8 cellular contexts compared by ENCODE assay signal in the genomic region with DNA sequence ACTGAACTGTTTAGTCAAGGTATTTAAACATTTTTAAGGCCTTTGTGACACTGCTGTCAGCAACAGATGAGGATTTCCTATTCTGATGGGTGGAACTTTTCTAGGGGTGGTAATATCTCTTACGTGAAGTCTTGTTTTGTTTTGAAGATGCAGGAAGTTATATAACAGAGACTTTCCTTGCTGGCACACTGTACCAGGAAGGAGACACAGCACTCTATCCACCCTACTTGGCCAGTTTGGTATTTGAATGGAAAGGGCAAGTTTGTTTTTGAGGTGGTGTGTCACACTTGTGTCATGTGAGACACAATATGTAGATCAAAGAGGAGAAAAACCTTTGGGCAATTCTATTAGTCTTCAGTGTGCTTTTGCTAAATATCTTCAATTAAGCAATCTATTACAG. TPM values are rescaled to one million over a fixed set of nuclear protein-coding genes. Genes with fewer than 3 reads are reported as not detected.
DNase-seq lines count a peak whose midpoint lies in the region; TF ChIP-seq lines count a peak whose summit lies in the region.

No MANE protein-coding gene starts in this region.

- TF ChIP-seq CTCF in Peyer's patch (IDR thresholded peaks at IDR 0.05) (no peak), foreskin fibroblast (IDR thresholded peaks at IDR 0.05; ENCODE audit: low read depth, low read length) (no peak), smooth muscle cell (IDR thresholded peaks at IDR 0.05; ENCODE audit: borderline replicate concordance, insufficient read depth, poor library complexity, severe bottlenecking) (no peak)

- no peaks in the 10 kb centered on the region for H3K79me2 ChIP-seq in smooth muscle cell (ENCODE audit: low read depth)

- H2AFZ ChIP-seq in smooth muscle cell (ENCODE audit: low read depth), result no peak overlapping the region

- no peaks in the 10 kb centered on the region for H3F3A ChIP-seq in smooth muscle cell (ENCODE audit: low read depth)

- no peaks in the 10 kb centered on the region for H3K9me3 ChIP-seq in Peyer's patch
- H3K9me3 ChIP-seq in smooth muscle cell (replicated peaks; ENCODE audit: low read depth), result no peaks in the 10 kb centered on the region

- no peaks in the 10 kb centered on the region for H4K20me1 ChIP-seq in smooth muscle cell (ENCODE audit: low read depth)

- H3K9ac ChIP-seq in smooth muscle cell (ENCODE audit: low read depth), result no peak overlapping the region

- DNase-seq in stimulated activated CD4-positive, alpha-beta T cell treated with anti-CD3 and anti-CD28 coated beads, Interleukin-1b, Interleukin-23, amount 100 ng/mL, for 48 hours, result peak; percentile 5
- DNase-seq in stimulated activated CD4-positive, alpha-beta T cell treated with anti-CD3 and anti-CD28 coated beads, Interleukin-4, amount 100 ng/mL, for 1 hour, result no peak
- DNase-seq in Peyer's patch (no peak), foreskin fibroblast (peak; percentile 26 to 52), H7 (no peak), smooth muscle cell (lab: John Stamatoyannopoulos, UW; ENCODE audit: unreplicated experiment) (no peak), NCI-H2081 treated with DMSO at 0.1 percent for 48 hours (lab: John Stamatoyannopoulos, UW) (no peak), cortex of kidney (lab: John Stamatoyannopoulos, UW) (no peak)

- no peaks in the 10 kb centered on the region for H3K36me3 ChIP-seq in Peyer's patch
- H3K36me3 ChIP-seq in H7 (replicated peaks; ENCODE audit: control insufficient read depth, insufficient read depth, low read length), result no peaks in the 10 kb centered on the region
- no peaks in the 10 kb centered on the region for H3K36me3 ChIP-seq in smooth muscle cell (ENCODE audit: low read depth)

- H3K27ac ChIP-seq in Peyer's patch (peak overlapping the region; percentile 11 to 60 (median 35)), smooth muscle cell (ENCODE audit: low read depth) (no peak overlapping the region)

- H3K4me1 ChIP-seq in Peyer's patch (no peaks in the 10 kb centered on the region), smooth muscle cell (ENCODE audit: low read depth) (no peaks in the 10 kb centered on the region)

- WGBS in smooth muscle cell (ENCODE audit: low lambda C conversion rate), result 96% methylated on average over 1 of the region's 1 CpG

- H3K4me3 ChIP-seq in Peyer's patch (no peak overlapping the region), foreskin fibroblast (ENCODE audit: low read depth in 1 of 2, low read length in 2 of 2) (no peak overlapping the region), H7 (ENCODE audit: insufficient read depth, low read depth, low read length) (no peak overlapping the region), smooth muscle cell (no peak overlapping the region)

- H3K27me3 ChIP-seq in Peyer's patch, result no peaks in the 10 kb centered on the region
- no peaks in the 10 kb centered on the region for H3K27me3 ChIP-seq in H7 (ENCODE audit: control insufficient read depth, insufficient read depth, low read length)
- H3K27me3 ChIP-seq in smooth muscle cell (ENCODE audit: low read depth), result no peaks in the 10 kb centered on the region

- no peak for TF ChIP-seq POLR2A in Peyer's patch (IDR thresholded peaks at IDR 0.05)

- no peak overlapping the region for H3K4me2 ChIP-seq in smooth muscle cell

RNA-seq across cellular contexts. Expression of a gene that starts 51.6 kb away (rescaled TPM):
- total RNA-seq in Peyer's patch (10 to 100 TPM; 52.0 to 63.1 (median 53.2) TPM), smooth muscle cell (111 and 129 TPM in 2 replicates)
- 55.8 and 76.6 TPM in 2 replicates for total RNA-seq in H7 (2014; rRNA removed; shearing (Covaris generic))
- 76.4 and 79.4 TPM in 2 replicates for polyA plus RNA-seq in smooth muscle cell

RNA-seq across cellular contexts. Expression of a gene that starts 56.0 kb away (rescaled TPM):
- 10 to 100 TPM; 26.3 to 61.1 (median 29.1) TPM for total RNA-seq in Peyer's patch
- total RNA-seq in H7 (2014; rRNA removed; shearing (Covaris generic)), result 31.4 and 51.1 TPM in 2 replicates
- total RNA-seq in smooth muscle cell, result 21.7 and 31.9 TPM in 2 replicates
- polyA plus RNA-seq in smooth muscle cell, result 12.4 and 16.5 TPM in 2 replicates

Comparison
In these comparisons a context has a peak if more than half of its experiments do, and no peak if none do; other contexts are left out.
1. DNase-seq: peak in stimulated activated CD4-positive, alpha-beta T cell treated with anti-CD3 and anti-CD28 coated beads, Interleukin-1b, Interleukin-23, amount 100 ng/mL, for 48 hours (single experiment) and foreskin fibroblast (2 of 2); none in stimulated activated CD4-positive, alpha-beta T cell treated with anti-CD3 and anti-CD28 coated beads, Interleukin-4, amount 100 ng/mL, for 1 hour (single experiment), Peyer's patch (0 of 3), H7 (single experiment), smooth muscle cell (single experiment), NCI-H2081 treated with DMSO at 0.1 percent for 48 hours (single experiment) and cortex of kidney (single experiment).